Comparison of ENCODE assay signal across 8 cellular contexts in genomic region chr18:50877545-50878265, GRCh38. TPM values are rescaled to one million over a fixed set of nuclear protein-coding genes. Genes with fewer than 3 reads are reported as not detected.
DNase-seq lines count a peak whose midpoint lies in the region; ATAC-seq and TF ChIP-seq lines count a peak whose summit lies in the region.

No MANE protein-coding gene starts in this region.

- peaks cover 5% of the 10 kb centered on the region for H3K36me3 Mint-ChIP-seq in glutamatergic neuron (ENCODE audit: unreplicated experiment)
- no peaks in the 10 kb centered on the region for H3K36me3 Mint-ChIP-seq in stimulated activated naive B cell treated with anti-CD40 and anti-IgM and Interleukin-4, amounts not matched to agents 10 μg/mL and 1 μg/mL and 100 μg/mL, for 72 hours

- TF ChIP-seq CTCF in VCaP (conservative IDR thresholded peaks at IDR 0.05) (no peak), glutamatergic neuron (IDR thresholded peaks at IDR 0.05; ENCODE audit: partially characterized antibody, unreplicated experiment) (no peak)

- peak overlapping the region; percentile 97 for H3K27ac Mint-ChIP-seq in glutamatergic neuron (ENCODE audit: unreplicated experiment)
- peak overlapping the region; percentile 100 for H3K27ac Mint-ChIP-seq in stimulated activated naive B cell treated with anti-CD40 and anti-IgM and Interleukin-4, amounts not matched to agents 10 μg/mL and 1 μg/mL and 100 μg/mL, for 72 hours

- ATAC-seq in stimulated activated naive B cell treated with anti-CD40 and anti-IgM and Interleukin-4, amounts not matched to agents 10 μg/mL and 1 μg/mL and 100 μg/mL, for 72 hours (replicated peaks) = no peak
- no peak for ATAC-seq in HG02885 (IDR thresholded peaks at IDR 0.05; ENCODE audit: poor library complexity, unreplicated experiment)

- DNase-seq in SIG-M5 treated with dmso at 0.1 percent for 504 hours (lab: John Stamatoyannopoulos, UW; ENCODE audit: unreplicated experiment) (peak; percentile 16), SIG-M5 (lab: John Stamatoyannopoulos, UW) (no peak), glutamatergic neuron (no peak), GF-D8 (lab: John Stamatoyannopoulos, UW) (no peak), NCI-H2227 treated with DMSO at 0.1 percent for 48 hours (lab: John Stamatoyannopoulos, UW) (no peak)
- DNase-seq in stimulated activated naive B cell treated with anti-CD40 and anti-IgM and Interleukin-4, amounts not matched to agents 10 μg/mL and 1 μg/mL and 100 μg/mL, for 72 hours = no peak

- H3K4me3 Mint-ChIP-seq in glutamatergic neuron (ENCODE audit: unreplicated experiment) = peak overlapping the region; percentile 98
- peak overlapping the region; percentile 88 to 95 for H3K4me3 Mint-ChIP-seq in stimulated activated naive B cell treated with anti-CD40 and anti-IgM and Interleukin-4, amounts not matched to agents 10 μg/mL and 1 μg/mL and 100 μg/mL, for 72 hours

- H3K27me3 Mint-ChIP-seq in glutamatergic neuron (ENCODE audit: unreplicated experiment) = peaks cover 7% of the 10 kb centered on the region
- H3K27me3 Mint-ChIP-seq in stimulated activated naive B cell treated with anti-CD40 and anti-IgM and Interleukin-4, amounts not matched to agents 10 μg/mL and 1 μg/mL and 100 μg/mL, for 72 hours = no peaks in the 10 kb centered on the region

- H3K9me3 Mint-ChIP-seq in glutamatergic neuron (ENCODE audit: unreplicated experiment) = peaks cover 10% of the 10 kb centered on the region
- no peaks in the 10 kb centered on the region for H3K9me3 Mint-ChIP-seq in stimulated activated naive B cell treated with anti-CD40 and anti-IgM and Interleukin-4, amounts not matched to agents 10 μg/mL and 1 μg/mL and 100 μg/mL, for 72 hours

- H3K27ac ChIP-seq in VCaP = peak overlapping the region; percentile 86

- H3K4me1 Mint-ChIP-seq in glutamatergic neuron (ENCODE audit: low read depth, unreplicated experiment) = peaks cover 10% of the 10 kb centered on the region
- H3K4me1 Mint-ChIP-seq in stimulated activated naive B cell treated with anti-CD40 and anti-IgM and Interleukin-4, amounts not matched to agents 10 μg/mL and 1 μg/mL and 100 μg/mL, for 72 hours = peaks cover 5 to 14% of the 10 kb centered on the region in 2 donors

RNA-seq across cellular contexts. Expression of gene ME2, which starts 1.2 kb away (rescaled TPM):
- total RNA-seq in glutamatergic neuron (ENCODE audit: unreplicated experiment) = 41.9 TPM

RNA-seq across cellular contexts. Expression of gene MRO, which starts 57.9 kb away (rescaled TPM):
- not detected for total RNA-seq in glutamatergic neuron (ENCODE audit: unreplicated experiment)
